1 cellular context compared by ENCODE assay signal in genomic region chr20:37095609-37096414, GRCh38.
TF ChIP-seq lines count a peak whose summit lies in the region.

TSS of gene RBL1 (minus strand) at chr20:37095997. CDS start at chr20:37095928, 69 bp downstream.

TF ChIP-seq in GM12878, 131 proteins besides CTCF, POLR2A, EP300 and RAD21 (continued from another document):
- no peak for TF ChIP-seq BCL3 (IDR thresholded peaks at IDR 0.05; ENCODE audit: borderline replicate concordance, insufficient read depth, low read depth, low read length, poor library complexity, severe bottlenecking)
- TF ChIP-seq POLR2AphosphoS5 (IDR thresholded peaks at IDR 0.05; ENCODE audit: low read length), result peak; percentile 81; the same call in 1 of the 2 replicates
- TF ChIP-seq NRF1 (conservative IDR thresholded peaks at IDR 0.05; ENCODE audit: low read depth, low read length), result no peak
- TF ChIP-seq BACH1 (IDR thresholded peaks at IDR 0.05; ENCODE audit: borderline replicate concordance), result peak; percentile 67; the same call in 1 of the 2 replicates
- no peak for TF ChIP-seq RFX5 (IDR thresholded peaks at IDR 0.05; ENCODE audit: low read depth, low read length)
- TF ChIP-seq TCF12 (IDR thresholded peaks at IDR 0.05; ENCODE audit: low read depth, low read length), result peak; percentile 93
- TF ChIP-seq MYC (IDR thresholded peaks at IDR 0.05; ENCODE audit: insufficient read depth, insufficient read length, insufficient replicate concordance, low read length, severe bottlenecking), result peak; percentile 52
- no peak for TF ChIP-seq SREBF2 (IDR thresholded peaks at IDR 0.05; ENCODE audit: low read length)
